8 cellular contexts compared by ENCODE assay signal in the genomic region with DNA sequence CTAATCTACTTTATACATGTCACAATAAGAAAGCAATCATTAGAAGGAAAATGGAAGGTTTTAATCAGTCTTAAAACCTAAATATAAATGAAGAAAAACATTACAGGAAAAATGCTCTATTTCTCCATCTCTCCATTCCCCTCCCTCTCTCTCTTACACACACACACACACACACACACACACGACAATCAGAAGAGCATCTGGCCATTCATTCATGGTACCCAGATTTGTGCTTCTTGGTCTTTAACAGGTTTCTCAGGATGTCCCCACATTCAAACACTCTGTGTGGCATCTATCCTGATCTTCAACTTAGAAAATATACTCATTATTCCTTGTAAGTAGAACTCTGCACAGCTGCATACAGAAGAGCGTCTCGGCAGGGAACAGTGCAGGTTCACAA. TPM values are rescaled to one million over a fixed set of nuclear protein-coding genes. Genes with fewer than 3 reads are reported as not detected.
DNase-seq lines count a peak whose midpoint lies in the region; ATAC-seq and TF ChIP-seq lines count a peak whose summit lies in the region.

No MANE protein-coding gene starts in this region.

- no peak for ATAC-seq in GM21619 (IDR thresholded peaks at IDR 0.05; ENCODE audit: unreplicated experiment)
- ATAC-seq in HG03108 (IDR thresholded peaks at IDR 0.05; ENCODE audit: unreplicated experiment) = no peak

- H3K9ac ChIP-seq in HUES48 (ENCODE audit: low read depth, low read length) = peak overlapping the region; percentile 57; the same call in 1 of the 2 replicates

- no peak for TF ChIP-seq CTCF in AG04449 (IDR thresholded peaks at IDR 0.05; ENCODE audit: insufficient read depth, low read length, missing control alignments)
- no peak for TF ChIP-seq CTCF in brain microvascular endothelial cell (IDR thresholded peaks at IDR 0.05; ENCODE audit: low read depth, low read length, missing control alignments)
- TF ChIP-seq CTCF in mesothelial cell of epicardium (IDR thresholded peaks at IDR 0.05; ENCODE audit: unreplicated experiment) = no peak

- in situ Hi-C loops in brain microvascular endothelial cell (cut with HindIII; ENCODE audit: low pct_ligation_motif_present, low sequenced_read_pairs) = no loop called here

- no peaks in the 10 kb centered on the region; the same call in 1 of the 2 replicates for H3K4me1 ChIP-seq in HUES48 (ENCODE audit: control insufficient read depth, insufficient read depth, low read length)

- H3K27ac ChIP-seq in HUES48 (ENCODE audit: low read depth, low read length) (no peak overlapping the region), brain microvascular endothelial cell (no peak overlapping the region)

- H3K9me3 Mint-ChIP-seq in mesothelial cell of epicardium = no peaks in the 10 kb centered on the region

- H3K27me3 Mint-ChIP-seq in mesothelial cell of epicardium (ENCODE audit: low read depth) = no peaks in the 10 kb centered on the region

- H3K4me3 Mint-ChIP-seq in mesothelial cell of epicardium = peak overlapping the region; percentile 99

- H3K36me3 Mint-ChIP-seq in mesothelial cell of epicardium = no peaks in the 10 kb centered on the region

- H3K4me3 ChIP-seq in AG04449 (ENCODE audit: low read depth, low read length) = peak overlapping the region; percentile 97
- peak overlapping the region; percentile 94 for H3K4me3 ChIP-seq in HUES48 (ENCODE audit: low read depth, low read length)
- peak overlapping the region; percentile 96 for H3K4me3 ChIP-seq in brain microvascular endothelial cell (ENCODE audit: low read depth, low read length)

- H3K27me3 ChIP-seq in HUES48 (ENCODE audit: control insufficient read depth, insufficient read depth, low read length) (no peaks in the 10 kb centered on the region), brain microvascular endothelial cell (replicated peaks) (no peaks in the 10 kb centered on the region)

- H3K27ac Mint-ChIP-seq in mesothelial cell of epicardium = peak overlapping the region; percentile 100

- peaks cover 38% of the 10 kb centered on the region for H3K4me1 Mint-ChIP-seq in mesothelial cell of epicardium

- H3K36me3 ChIP-seq in HUES48 (ENCODE audit: control insufficient read depth, insufficient read depth, low read length) (peaks cover 13% of the 10 kb centered on the region), brain microvascular endothelial cell (replicated peaks) (peaks cover 6% of the 10 kb centered on the region)

- no peaks in the 10 kb centered on the region for H3K9me3 ChIP-seq in HUES48 (ENCODE audit: control insufficient read depth, insufficient read depth, low read length)

- CTCF ChIA-PET in AG04449 (lab: Yijun Ruan, JAX) = no interaction called here

- POLR2A ChIA-PET in AG04449 (lab: Yijun Ruan, JAX) = interaction anchor here (1.1 to 2.6 kb wide), 2 partner anchors 17 to 150 kb away, joined by 4 to 15 read pairs; partner anchors contain the start of genes ANKRD13C and SRSF11

- no peak for DNase-seq in AG04449 (ENCODE audit: low read depth, low spot score)
- DNase-seq in brain microvascular endothelial cell = no peak
- no peak for DNase-seq in mesothelial cell of epicardium (ENCODE audit: low spot score in 2 of 2, unreplicated experiment in 2 of 2)
- no peak for DNase-seq in NCI-H1436 (lab: John Stamatoyannopoulos, UW)
- DNase-seq in stimulated activated CD4-positive, alpha-beta T cell treated with anti-CD3 and anti-CD28 coated beads, Interleukin-4, amount 100 ng/mL, for 4 hours = no peak

RNA-seq across cellular contexts. Expression of gene LRRC40, which starts 0.8 kb away (rescaled TPM):
- total RNA-seq in mesothelial cell of epicardium = 17.9 to 19.6 TPM (median 18.9 TPM) in 3 replicates

RNA-seq across cellular contexts. Expression of gene SRSF11, which starts 16.6 kb away (rescaled TPM):
- total RNA-seq in mesothelial cell of epicardium = 338 to 357 TPM (median 348 TPM) in 3 replicates
